ENCODE assay signal across 8 cellular contexts in the genomic region with DNA sequence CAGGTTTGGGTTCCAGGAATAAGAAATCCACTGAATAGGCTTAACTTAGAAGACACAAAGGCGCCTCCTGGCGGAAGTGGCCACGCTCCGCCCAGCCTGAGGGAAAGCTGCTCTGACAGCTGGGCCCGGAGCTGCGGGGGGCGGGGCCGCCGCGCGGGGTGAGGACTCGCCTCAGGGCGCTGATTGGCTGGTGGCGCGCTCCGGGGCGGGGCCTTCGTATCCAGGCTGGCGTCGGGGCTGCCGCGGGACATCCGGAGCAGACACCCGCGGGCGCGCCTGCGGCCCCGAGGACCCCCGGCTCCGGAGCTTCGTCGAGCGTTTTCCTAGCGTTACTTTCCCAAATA. TPM values are rescaled to one million over a fixed set of nuclear protein-coding genes. Genes with fewer than 3 reads are reported as not detected.
DNase-seq lines count a peak whose midpoint lies in the region; ATAC-seq, FAIRE-seq and TF ChIP-seq lines count a peak whose summit lies in the region.
"Not testable (repeated sequence)": the region's sequence is repeated elsewhere in the genome, so short reads cannot be mapped to it uniquely, and the experiment has no call there.

No MANE protein-coding gene starts in this region.

- TF ChIP-seq CTCF in A549 (IDR thresholded peaks at IDR 0.05); HEK293 (tag by site-specific recombination; IDR thresholded peaks at IDR 0.05); breast epithelium (IDR thresholded peaks at IDR 0.05): not testable (repeated sequence)

- H3K4me2 ChIP-seq in A549 = not testable (repeated sequence)

- H3K36me3 ChIP-seq in HEK293 (ENCODE audit: control insufficient read depth in 2 of 2, insufficient read depth in 1 of 2, low read length in 2 of 2); breast epithelium; rectal smooth muscle tissue (ENCODE audit: control insufficient read depth, insufficient read depth, low read length): not testable (repeated sequence)

- not testable (repeated sequence) for H3K4me1 Mint-ChIP-seq in T-cell

- not testable (repeated sequence) for H3K9me3 ChIP-seq in A549; HEK293 (ENCODE audit: control insufficient read depth, insufficient read depth, low read depth, low read length); breast epithelium

- not testable (repeated sequence) for H3K27me3 Mint-ChIP-seq in T-cell

- H3K27me3 ChIP-seq in breast epithelium; layer of hippocampus (ENCODE audit: control insufficient read depth, insufficient read depth, low read length); rectal smooth muscle tissue (ENCODE audit: control insufficient read depth, insufficient read depth, low read length): not testable (repeated sequence)

- H3K4me3 ChIP-seq in A549 (peak overlapping the region; percentile 53), breast epithelium (peak overlapping the region in 2 of 3 donors; percentile 57 to 77)
- not testable (repeated sequence) for H3K4me3 ChIP-seq in HEK293 (ENCODE audit: low read depth, low read length); rectal smooth muscle tissue (ENCODE audit: low read length)

- H3K9ac ChIP-seq in rectal smooth muscle tissue (ENCODE audit: low read length) = not testable (repeated sequence)

- DNase-seq in A549 (ENCODE audit: low read depth in 1 of 2, low spot score in 1 of 2); T-cell; breast epithelium (ENCODE audit: low spot score in 2 of 2): not testable (repeated sequence)

- peak overlapping the region in 1 of 2 donors; percentile 97 for H3K27ac Mint-ChIP-seq in T-cell

- TF ChIP-seq RAD21 in A549 (conservative IDR thresholded peaks at IDR 0.05 in 1 of 2, IDR thresholded peaks at IDR 0.05 in 1 of 2) = not testable (repeated sequence)

- not testable (repeated sequence) for FAIRE-seq in A549 (lab: Jason Lieb, UNC)

- CTCF ChIA-PET in A549 (lab: Yijun Ruan, JAX); HEK293 (lab: Yijun Ruan, JAX); T-cell (lab: Charles Lee): not testable (repeated sequence)

- intact Hi-C loops in breast epithelium (cut with DNase I; ENCODE audit: low total_unique reads) = not testable (repeated sequence)

- not testable (repeated sequence) for TF ChIP-seq POLR2A in A549 (IDR thresholded peaks at IDR 0.05; ENCODE audit: low read length); breast epithelium (IDR thresholded peaks at IDR 0.05)

- not testable (repeated sequence) for TF ChIP-seq EP300 in A549 (IDR thresholded peaks at IDR 0.05)

- H3K27ac ChIP-seq in A549 = peak overlapping the region; percentile 92 to 96
- not testable (repeated sequence) for H3K27ac ChIP-seq in HEK293 (ENCODE audit: extremely low read depth, low read depth, low read length)
- peak overlapping the region; percentile 91 to 92 for H3K27ac ChIP-seq in breast epithelium
- H3K27ac ChIP-seq in layer of hippocampus (ENCODE audit: low read depth, low read length) = peak overlapping the region; percentile 92
- H3K27ac ChIP-seq in rectal smooth muscle tissue (ENCODE audit: low read depth, low read length) = peak overlapping the region; percentile 79

- POLR2A ChIA-PET in A549 (lab: Yijun Ruan, JAX); HEK293 (lab: Yijun Ruan, JAX); T-cell (lab: Charles Lee): not testable (repeated sequence)

- H3K4me1 ChIP-seq in A549; HEK293 (ENCODE audit: control insufficient read depth, insufficient read depth, low read length); breast epithelium; rectal smooth muscle tissue (ENCODE audit: control insufficient read depth, insufficient read depth, low read length): not testable (repeated sequence)

- WGBS in A549 (ENCODE audit: missing lambda C conversion rate) = no CpG with 5 or more reads among the region's 35 CpGs

- peak; percentile 88 to 90 for ATAC-seq in A549
- peak; percentile 81 for ATAC-seq in GM19035 (IDR thresholded peaks at IDR 0.05; ENCODE audit: unreplicated experiment)
- ATAC-seq in HG03354 (IDR thresholded peaks at IDR 0.05; ENCODE audit: poor library complexity, severe bottlenecking, unreplicated experiment) = peak; percentile 84
- peak; percentile 81 to 89 (median 82) for ATAC-seq in T-cell (replicated peaks in 1 of 4)

- H3K9me3 Mint-ChIP-seq in T-cell = not testable (repeated sequence)

- H3K4me3 Mint-ChIP-seq in T-cell = peak overlapping the region in 2 of 3 donors; percentile 75 to 84

- H3K36me3 Mint-ChIP-seq in T-cell = not testable (repeated sequence)

TF ChIP-seq in HEK293, 187 proteins besides CTCF, POLR2A, EP300 and RAD21:
- peak; percentile 5 for TF ChIP-seq SP2 (tag by site-specific recombination; IDR thresholded peaks at IDR 0.05)

RNA-seq across cellular contexts. Expression of a gene that starts 22.4 kb away (rescaled TPM):
- polyA plus RNA-seq in A549 (2011; rRNA removed) (6.7 and 13.7 TPM in 2 replicates), A549 (2017; fragmentation: RNase III; extraction: RNeasy Plus Mini Kit Qiagen cat#74134 plus additional on column Dnase treatment) (34.1 to 40.9 TPM (median 36.4 TPM) in 3 replicates)
- 14.4 and 18.0 TPM in 2 replicates for polyA plus RNA-seq in A549 (2012; cell fraction: cytosol; rRNA removed)
- 147 and 150 TPM in 2 replicates for polyA plus RNA-seq in A549 (2012; cell fraction: nucleus; rRNA removed)
- 7.4 and 12.4 TPM in 2 replicates for polyA minus RNA-seq in A549 (2011; rRNA and poly(A)+ RNA removed)
- total RNA-seq in T-cell (100 to 1,000 TPM; 109 to 243 (median 182) TPM), breast epithelium (10 to 100 TPM; 27.8 to 51.8 (median 41.6) TPM)

RNA-seq across cellular contexts. Expression of a gene that starts 31.7 kb away (rescaled TPM):
- polyA plus RNA-seq in A549 (2011; rRNA removed) = 32.9 and 35.8 TPM in 2 replicates
- polyA plus RNA-seq in A549 (2012; cell fraction: cytosol; rRNA removed) = 59.4 and 67.3 TPM in 2 replicates
- 99.9 and 131 TPM in 2 replicates for polyA plus RNA-seq in A549 (2012; cell fraction: nucleus; rRNA removed)
- polyA plus RNA-seq in A549 (2017; fragmentation: RNase III; extraction: RNeasy Plus Mini Kit Qiagen cat#74134 plus additional on column Dnase treatment) = 37.1 to 40.0 TPM (median 38.4 TPM) in 3 replicates
- polyA minus RNA-seq in A549 (2011; rRNA and poly(A)+ RNA removed) = 20.1 and 27.9 TPM in 2 replicates
- total RNA-seq in T-cell = 10 to 100 TPM; 45.6 to 68.2 (median 58.0) TPM
- total RNA-seq in breast epithelium = 10 to 100 TPM; 71.1 to 89.1 (median 87.4) TPM

RNA-seq across cellular contexts. Expression of a gene that starts 53.9 kb away (rescaled TPM):
- polyA plus RNA-seq in A549 (2011; rRNA removed) (10.8 and 16.6 TPM in 2 replicates), A549 (2017; fragmentation: RNase III; extraction: RNeasy Plus Mini Kit Qiagen cat#74134 plus additional on column Dnase treatment) (10.8 to 13.9 TPM (median 13.6 TPM) in 3 replicates)
- polyA plus RNA-seq in A549 (2012; cell fraction: cytosol; rRNA removed) = 6.0 and 9.1 TPM in 2 replicates
- polyA plus RNA-seq in A549 (2012; cell fraction: nucleus; rRNA removed) = 20.5 and 23.9 TPM in 2 replicates
- 14.1 and 17.1 TPM in 2 replicates for polyA minus RNA-seq in A549 (2011; rRNA and poly(A)+ RNA removed)
- total RNA-seq in T-cell (100 to 1,000 TPM in 3 of 5 donors, 10 to 100 TPM in 2; 77.7 to 202 (median 128) TPM), breast epithelium (10 to 100 TPM; 37.3 to 96.4 (median 45.6) TPM)
